ENCODE assay signal across 9 cellular contexts in genomic region chr5:112795944-112796678, GRCh38. TPM values are rescaled to one million over a fixed set of nuclear protein-coding genes. Genes with fewer than 3 reads are reported as not detected.
DNase-seq lines count a peak whose midpoint lies in the region; ATAC-seq, FAIRE-seq and TF ChIP-seq lines count a peak whose summit lies in the region.
"Had no signal": no experiment of that assay in that cellular context is flagged by ENCODE, and none has a peak within 500 bp of the region (broad histone marks: within the 10 kb centered on the region; RNA-seq: fewer than 3 reads in every experiment).

No MANE protein-coding gene starts in this region.

- peaks cover 28 to 57% (median 50%) of the 10 kb centered on the region in 3 donors for H3K4me1 Mint-ChIP-seq in naive B cell

- no peaks in the 10 kb centered on the region for H3F3A ChIP-seq in Loucy (ENCODE audit: low read depth)

- H3K27me3 ChIP-seq in Loucy (ENCODE audit: insufficient read depth, low read length, poor library complexity, severe bottlenecking), result no peaks in the 10 kb centered on the region
- no peaks in the 10 kb centered on the region for H3K27me3 ChIP-seq in adipocyte (replicated peaks; ENCODE audit: control insufficient read depth, insufficient read depth, low read length)
- H3K27me3 ChIP-seq in MG63, result no peaks in the 10 kb centered on the region

- H3K9me3 Mint-ChIP-seq in naive B cell, result no peaks in the 10 kb centered on the region

- TF ChIP-seq CTCF in Loucy (conservative IDR thresholded peaks at IDR 0.05; ENCODE audit: low read length), result no peak

- H3K9ac ChIP-seq in Loucy (ENCODE audit: low read depth, low read length, poor library complexity, severe bottlenecking), result no peak overlapping the region
- no peak overlapping the region for H3K9ac ChIP-seq in adipocyte (ENCODE audit: low read length)

- FAIRE-seq in GM19239 (lab: Jason Lieb, UNC), result peak; percentile 39

- no peak overlapping the region for H2AFZ ChIP-seq in Loucy (ENCODE audit: low read length)

- no peaks in the 10 kb centered on the region for H4K20me1 ChIP-seq in Loucy (ENCODE audit: insufficient read depth, low read length, poor library complexity, severe bottlenecking)

- peak overlapping the region; percentile 14 to 80 (median 55) for H3K27ac Mint-ChIP-seq in naive B cell

- DNase-seq in GM19239 (ENCODE audit: insufficient read length, low spot score) (no peak), adipocyte (ENCODE audit: low read depth) (peak; percentile 21), naive B cell (peak; percentile 35), MG63 (no peak), T-helper 2 cell (no peak)
- DNase-seq in stimulated activated naive CD4-positive, alpha-beta T cell (lab: John Stamatoyannopoulos, UW), result no peak
- DNase-seq: caudate nucleus; stimulated activated CD4-positive, alpha-beta T cell treated with anti-CD3 and anti-CD28 coated beads, Interleukin-15, amount 100 ng/mL, for 24 hours had no signal

- peak overlapping the region; percentile 49 for H3K4me2 ChIP-seq in Loucy (ENCODE audit: low read depth, low read length, poor library complexity, severe bottlenecking)

- ATAC-seq in naive B cell (ENCODE audit: low read depth in 2 of 2), result peak; percentile 84 to 93

- H3K9me3 ChIP-seq in Loucy (ENCODE audit: insufficient read depth, low read depth, low read length) (no peaks in the 10 kb centered on the region), adipocyte (ENCODE audit: control insufficient read depth, low read length) (no peaks in the 10 kb centered on the region), MG63 (no peaks in the 10 kb centered on the region)

- H3K4me3 Mint-ChIP-seq in naive B cell, result peak overlapping the region in 6 of 8 donors; percentile 26 to 84 (median 49)

- H3K36me3 Mint-ChIP-seq in naive B cell, result peaks cover 22 to 34% of the 10 kb centered on the region in 2 donors

- no peaks in the 10 kb centered on the region for H3K9me2 ChIP-seq in Loucy (replicated peaks; ENCODE audit: low read depth, low read length)

- H3K27me3 Mint-ChIP-seq in naive B cell, result no peaks in the 10 kb centered on the region

- H3K4me3 ChIP-seq in Loucy (ENCODE audit: low read length, poor library complexity, severe bottlenecking) (peak overlapping the region; percentile 25), adipocyte (ENCODE audit: low read length) (no peak overlapping the region), MG63 (no peak overlapping the region)

- H3K36me3 ChIP-seq in Loucy (ENCODE audit: insufficient read depth, low read length) (peaks cover 30% of the 10 kb centered on the region), adipocyte (ENCODE audit: control insufficient read depth, insufficient read depth, low read length, severe bottlenecking) (peaks cover 53% of the 10 kb centered on the region), MG63 (peaks cover 57% of the 10 kb centered on the region)

- H3K4me1 ChIP-seq in Loucy (ENCODE audit: insufficient read depth, low read length, poor library complexity, severe bottlenecking), result peaks cover 21% of the 10 kb centered on the region
- H3K4me1 ChIP-seq in adipocyte (ENCODE audit: control insufficient read depth, insufficient read depth, low read length), result peaks cover 6% of the 10 kb centered on the region

- H3K79me2 ChIP-seq in Loucy (ENCODE audit: insufficient read depth, low read length), result no peaks in the 10 kb centered on the region

RNA-seq across cellular contexts. Expression of gene APC, which starts 58.4 kb away (rescaled TPM):
- 10 to 100 TPM; 18.3 to 47.4 (median 23.9) TPM for polyA plus RNA-seq in naive B cell (ENCODE audit: low read depth in 6 of 6)
- 28.9 and 41.8 TPM in 2 replicates for total RNA-seq in MG63 (2014; rRNA removed; shearing (Covaris generic); ENCODE audit: low replicate concordance)

Comparison
In these comparisons a context has a peak if more than half of its experiments do, and no peak if none do; other contexts are left out.
1. DNase-seq: peak in adipocyte (single experiment) and naive B cell (single experiment); none in GM19239 (single experiment), stimulated activated naive CD4-positive, alpha-beta T cell (0 of 6), MG63 (single experiment) and T-helper 2 cell (0 of 5).